12 cellular contexts compared by ENCODE assay signal in the genomic region with DNA sequence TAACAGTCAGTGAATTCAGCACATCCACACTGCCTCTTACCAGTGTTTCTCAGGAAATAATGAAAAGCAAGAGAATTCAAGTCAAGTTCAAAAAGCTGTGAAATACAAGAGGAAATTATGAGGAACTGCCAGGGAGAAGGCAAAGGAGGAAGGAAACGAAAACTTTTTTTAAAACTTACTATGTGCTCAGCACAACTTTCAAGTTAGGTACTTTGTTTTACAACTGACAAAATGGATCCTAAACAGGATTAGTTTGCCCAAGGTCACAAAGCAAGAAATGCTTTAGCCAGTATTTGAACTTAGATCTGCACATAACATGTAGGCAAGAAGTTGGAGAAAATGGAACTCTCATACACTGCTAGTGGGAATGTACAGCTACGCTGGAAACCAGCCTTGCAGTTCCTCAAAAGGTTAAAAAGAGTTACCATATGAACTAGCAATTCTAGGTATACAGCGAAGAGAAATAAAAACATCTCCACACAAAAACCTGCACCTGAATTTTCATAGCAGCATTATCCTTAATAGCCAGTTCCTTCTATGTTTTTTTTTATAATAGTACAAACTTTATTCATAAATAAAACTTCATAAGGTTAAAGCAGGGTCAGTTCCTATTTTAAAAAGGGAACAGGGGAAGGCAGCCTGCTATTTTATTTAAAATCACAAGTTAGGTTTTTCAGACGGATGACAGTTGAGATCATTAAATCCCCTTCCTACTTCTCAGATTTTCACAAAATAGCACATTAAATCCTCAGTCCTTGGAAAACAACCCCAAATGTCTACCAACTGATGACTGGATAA. TPM values are rescaled to one million over a fixed set of nuclear protein-coding genes. Genes with fewer than 3 reads are reported as not detected.
A peak's percentile ranks its signal among the peaks of the same experiment; 100 is the strongest.
DNase-seq lines count a peak whose midpoint lies in the region; ATAC-seq, FAIRE-seq and TF ChIP-seq lines count a peak whose summit lies in the region.
"Had no signal": no experiment of that assay in that cellular context is flagged by ENCODE, and none has a peak within 500 bp of the region (broad histone marks: within the 10 kb centered on the region; RNA-seq: fewer than 3 reads in every experiment).

No MANE protein-coding gene starts in this region.

- H3K9me3 Mint-ChIP-seq in CD4-positive, CD25-positive, alpha-beta regulatory T cell = no peaks in the 10 kb centered on the region
- no peaks in the 10 kb centered on the region for H3K9me3 Mint-ChIP-seq in activated naive CD8-positive, alpha-beta T cell (ENCODE audit: low read depth)
- H3K9me3 Mint-ChIP-seq in naive thymus-derived CD8-positive, alpha-beta T cell = no peaks in the 10 kb centered on the region

- no peak for ATAC-seq in CD4-positive, CD25-positive, alpha-beta regulatory T cell (ENCODE audit: low read depth in 2 of 2)
- no peak for ATAC-seq in naive thymus-derived CD8-positive, alpha-beta T cell
- ATAC-seq in gastroesophageal sphincter = no peak

- no peak overlapping the region for H3K27ac ChIP-seq in CD4-positive, CD25-positive, alpha-beta regulatory T cell (ENCODE audit: insufficient read depth, low read length, poor library complexity, severe bottlenecking)
- peak overlapping the region in 2 of 4 donors; percentile 2 to 16 for H3K27ac ChIP-seq in gastroesophageal sphincter
- H3K27ac ChIP-seq: epithelial cell of prostate had no signal

- TF ChIP-seq POLR2A in gastroesophageal sphincter (IDR thresholded peaks at IDR 0.05) = no peak

- H3K4me3 Mint-ChIP-seq in CD4-positive, CD25-positive, alpha-beta regulatory T cell = peak overlapping the region; percentile 46 to 79 (median 65)
- peak overlapping the region; percentile 65 for H3K4me3 Mint-ChIP-seq in activated naive CD8-positive, alpha-beta T cell
- peak overlapping the region; percentile 16 to 86 (median 72) for H3K4me3 Mint-ChIP-seq in naive thymus-derived CD8-positive, alpha-beta T cell

- peaks cover 80% of the 10 kb centered on the region for H3K36me3 ChIP-seq in CD4-positive, CD25-positive, alpha-beta regulatory T cell (ENCODE audit: control insufficient read depth, insufficient read depth, low read length)
- peaks cover 0 to 55% of the 10 kb centered on the region in 2 donors for H3K36me3 ChIP-seq in gastroesophageal sphincter

- H3K4me1 ChIP-seq in CD4-positive, CD25-positive, alpha-beta regulatory T cell (ENCODE audit: control insufficient read depth, insufficient read depth, low read length, poor library complexity, severe bottlenecking) = peaks cover 81% of the 10 kb centered on the region
- peaks cover 34 to 100% (median 47%) of the 10 kb centered on the region in 3 donors for H3K4me1 ChIP-seq in gastroesophageal sphincter

- H3K27ac Mint-ChIP-seq in CD4-positive, CD25-positive, alpha-beta regulatory T cell = peak overlapping the region; percentile 32 to 81 (median 80)
- peak overlapping the region; percentile 93 for H3K27ac Mint-ChIP-seq in activated naive CD8-positive, alpha-beta T cell
- peak overlapping the region; percentile 7 to 95 (median 82) for H3K27ac Mint-ChIP-seq in naive thymus-derived CD8-positive, alpha-beta T cell

- no peak for TF ChIP-seq EP300 in gastroesophageal sphincter (IDR thresholded peaks at IDR 0.05)

- H3K27me3 ChIP-seq in CD4-positive, CD25-positive, alpha-beta regulatory T cell (ENCODE audit: control insufficient read depth, insufficient read depth, low read length) = no peaks in the 10 kb centered on the region
- H3K27me3 ChIP-seq in gastroesophageal sphincter = no peaks in the 10 kb centered on the region

- WGBS in gastroesophageal sphincter (ENCODE audit: low coverage in 1 of 2), 2 donors = 40 to 50% methylated on average over 4 of the region's 4 CpGs

- POLR2A ChIA-PET in naive thymus-derived CD8-positive, alpha-beta T cell (lab: Charles Lee) = interaction anchor here (0.6 to 3.3 kb wide), 6 partner anchors 19 to 353 kb away, joined by 3 to 12 read pairs (median 4); a partner anchor contains a TSS

- H3K9me3 ChIP-seq in CD4-positive, CD25-positive, alpha-beta regulatory T cell (ENCODE audit: control insufficient read depth in 2 of 2, low read length in 2 of 2) = no peaks in the 10 kb centered on the region
- no peaks in the 10 kb centered on the region for H3K9me3 ChIP-seq in gastroesophageal sphincter

- no peaks in the 10 kb centered on the region for H3K27me3 Mint-ChIP-seq in CD4-positive, CD25-positive, alpha-beta regulatory T cell
- no peaks in the 10 kb centered on the region for H3K27me3 Mint-ChIP-seq in activated naive CD8-positive, alpha-beta T cell
- no peaks in the 10 kb centered on the region for H3K27me3 Mint-ChIP-seq in naive thymus-derived CD8-positive, alpha-beta T cell

- no peak for DNase-seq in CD4-positive, CD25-positive, alpha-beta regulatory T cell
- DNase-seq in Kasumi-1 (lab: John Stamatoyannopoulos, UW) = peak; percentile 65 to 78
- DNase-seq in naive thymus-derived CD8-positive, alpha-beta T cell = no peak
- no peak for DNase-seq in SK-N-DZ (ENCODE audit: low spot score)
- DNase-seq in HTR-8/SVneo (ENCODE audit: insufficient read length, low spot score) = no peak
- DNase-seq in hepatic stellate cell (ENCODE audit: low spot score) = no peak
- DNase-seq: activated effector memory CD4-positive, alpha-beta T cell treated with Interleukin-2 at 50 U/mL for 16 hours; DND-41; SHP77 treated with DMSO at 0.1 percent for 48 hours had no signal

- FAIRE-seq in HTR-8/SVneo (lab: Jason Lieb, UNC) = no peak

- H3K36me3 Mint-ChIP-seq in CD4-positive, CD25-positive, alpha-beta regulatory T cell = peaks cover 47% of the 10 kb centered on the region
- peaks cover 8% of the 10 kb centered on the region for H3K36me3 Mint-ChIP-seq in activated naive CD8-positive, alpha-beta T cell
- H3K36me3 Mint-ChIP-seq in naive thymus-derived CD8-positive, alpha-beta T cell = peaks cover 5 to 96% (median 23%) of the 10 kb centered on the region in 3 donors

- H3K4me1 Mint-ChIP-seq in CD4-positive, CD25-positive, alpha-beta regulatory T cell = peaks cover 49 to 97% (median 67%) of the 10 kb centered on the region in 4 donors
- peaks cover 85% of the 10 kb centered on the region for H3K4me1 Mint-ChIP-seq in activated naive CD8-positive, alpha-beta T cell (ENCODE audit: low read depth)
- peaks cover 22 to 92% (median 85%) of the 10 kb centered on the region in 4 donors for H3K4me1 Mint-ChIP-seq in naive thymus-derived CD8-positive, alpha-beta T cell

- TF ChIP-seq CTCF in gastroesophageal sphincter (IDR thresholded peaks at IDR 0.05) = no peak

- peak overlapping the region; percentile 51 for H3K4me3 ChIP-seq in CD4-positive, CD25-positive, alpha-beta regulatory T cell (ENCODE audit: low read depth, low read length)
- no peak overlapping the region for H3K4me3 ChIP-seq in gastroesophageal sphincter

RNA-seq across cellular contexts. Expression of a gene that starts 19.3 kb away (rescaled TPM):
- total RNA-seq in CD4-positive, CD25-positive, alpha-beta regulatory T cell = 293 TPM
- polyA plus RNA-seq in CD4-positive, CD25-positive, alpha-beta regulatory T cell = 100 to 1,000 TPM in 1 of 4 donors, 10 to 100 TPM in 3; 79.0 to 103 (median 94.6) TPM
- 100 to 1,000 TPM; 334 to 340 TPM for total RNA-seq in naive thymus-derived CD8-positive, alpha-beta T cell
- 100 to 1,000 TPM in 2 of 3 donors, 10 to 100 TPM in 1; 82.7 to 107 (median 106) TPM for polyA plus RNA-seq in naive thymus-derived CD8-positive, alpha-beta T cell
- 12.8 and 21.0 TPM in 2 replicates for polyA plus RNA-seq in SK-N-DZ (2014; cell fraction: cytosol; rRNA removed)
- 5.8 and 16.5 TPM in 2 replicates for polyA plus RNA-seq in SK-N-DZ (2014; cell fraction: nucleus; rRNA removed)
- 100 to 1,000 TPM; 111 to 163 (median 116) TPM for total RNA-seq in gastroesophageal sphincter

Comparison
In these comparisons a context has a peak if more than half of its experiments do, and no peak if none do; other contexts are left out.
1. DNase-seq: peak in Kasumi-1 (2 of 2); none in CD4-positive, CD25-positive, alpha-beta regulatory T cell (0 of 3), naive thymus-derived CD8-positive, alpha-beta T cell (0 of 10), SK-N-DZ (single experiment), HTR-8/SVneo (single experiment) and hepatic stellate cell (single experiment).
2. Peak in every context shown above with its lines, with median percentiles within 50 percentile points of each other: H3K27ac Mint-ChIP-seq and H3K4me3 Mint-ChIP-seq.